ENCODE assay signal across 13 cellular contexts in the genomic region with DNA sequence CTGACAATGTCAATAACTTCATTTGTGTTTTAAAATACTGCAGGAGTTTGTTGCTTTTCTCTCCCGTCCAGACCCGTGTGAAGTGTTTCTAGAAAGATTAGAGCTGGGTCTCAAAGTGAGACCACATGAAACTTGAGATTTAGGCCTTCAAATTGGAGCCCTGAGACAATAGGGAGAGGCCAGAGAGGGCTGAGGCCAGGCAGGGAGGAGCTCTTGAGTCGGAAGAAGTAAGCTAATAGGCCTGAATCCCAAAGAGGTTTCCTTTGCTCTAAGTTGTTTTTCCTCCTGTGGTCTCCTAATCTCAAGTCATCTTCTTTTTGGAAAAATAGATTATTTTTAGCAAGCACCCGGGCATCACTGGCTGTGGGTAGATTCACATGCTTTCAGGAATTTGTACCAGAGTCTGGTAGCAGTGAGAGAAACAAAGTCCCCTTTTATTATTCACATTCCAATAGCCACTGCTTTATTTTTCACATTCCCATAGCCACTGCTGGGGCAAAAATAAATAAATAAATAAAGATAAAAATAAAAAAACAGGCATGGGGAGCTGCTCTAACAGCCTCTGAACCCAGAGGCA. TPM values are rescaled to one million over a fixed set of nuclear protein-coding genes. Genes with fewer than 3 reads are reported as not detected.
DNase-seq lines count a peak whose midpoint lies in the region; ATAC-seq and TF ChIP-seq lines count a peak whose summit lies in the region.
"Had no signal": no experiment of that assay in that cellular context is flagged by ENCODE, and none has a peak within 500 bp of the region (broad histone marks: within the 10 kb centered on the region; RNA-seq: fewer than 3 reads in every experiment).

No MANE protein-coding gene starts in this region.

- peak overlapping the region; percentile 38 to 89 (median 66) for H3K27ac ChIP-seq in spleen
- H3K27ac ChIP-seq: tibial artery had no signal

- TF ChIP-seq POLR2A in spleen (IDR thresholded peaks at IDR 0.05) = no peak

- TF ChIP-seq CTCF in fibroblast of the aortic adventitia (IDR thresholded peaks at IDR 0.05; ENCODE audit: insufficient read depth, low read length) = no peak
- TF ChIP-seq CTCF in spleen (IDR thresholded peaks at IDR 0.05 in 8 of 11, conservative IDR thresholded peaks at IDR 0.05 in 3 of 11) = no peak

- no peak for ATAC-seq in activated CD4-positive, CD25-positive, alpha-beta regulatory T cell treated with anti-CD3 and anti-CD28 coated beads, Interleukin-2, amount 50 U/mL, for 24 hours

- H3K9me3 ChIP-seq in spleen = no peaks in the 10 kb centered on the region
- H3K9me3 ChIP-seq: right lobe of liver, tibial artery had no signal

- no peaks in the 10 kb centered on the region for H3K27me3 ChIP-seq in spleen (replicated peaks in 1 of 7)
- H3K27me3 ChIP-seq: right lobe of liver, tibial artery had no signal

- H3K4me3 ChIP-seq in fibroblast of the aortic adventitia (ENCODE audit: low read depth, low read length) (no peak overlapping the region), spleen (no peak overlapping the region)
- H3K4me3 ChIP-seq: right lobe of liver, tibial artery had no signal

- intact Hi-C loops in spleen (cut with DNase I; ENCODE audit: low total_unique reads) = no loop called here

- peaks cover 24 to 59% (median 35%) of the 10 kb centered on the region in 6 donors for H3K4me1 ChIP-seq in spleen
- H3K4me1 ChIP-seq: right lobe of liver had no signal

- peak; percentile 60 for DNase-seq in activated CD8-positive, alpha-beta memory T cell treated with anti-CD3 and anti-CD28 coated beads for 24 hours
- no peak for DNase-seq in activated CD8-positive, alpha-beta memory T cell treated with anti-CD3 and anti-CD28 coated beads, Interleukin-2, amount 50 U/mL, for 48 hours
- DNase-seq in RPMI7951 (ENCODE audit: low read depth) (peak; percentile 33), fibroblast of the aortic adventitia (ENCODE audit: low read depth) (peak; percentile 25), spleen (no peak), putamen (ENCODE audit: low spot score) (no peak), nucleus accumbens (lab: John Stamatoyannopoulos, UW) (no peak)
- DNase-seq: T1000, tibial artery had no signal

- 36 to 50% (median 47%) methylated on average over 4 of the region's 4 CpGs for WGBS in spleen, 5 donors

- H3K36me3 ChIP-seq in spleen = peaks cover 0 to 16% (median 0%) of the 10 kb centered on the region in 6 donors
- H3K36me3 ChIP-seq: right lobe of liver, tibial artery had no signal

RNA-seq across cellular contexts. Expression of a gene that starts 25.6 kb away (rescaled TPM):
- total RNA-seq in RPMI7951 (2014; rRNA removed; shearing (Covaris generic)) = not detected in 2 replicates
- total RNA-seq in fibroblast of the aortic adventitia (ENCODE audit: low replicate concordance) (0.33 TPM in 1 of 2 replicates, not detected in the other), spleen (10 to 100 TPM; 13.0 to 25.7 (median 18.2) TPM)
- polyA plus RNA-seq in spleen = 1 to 10 TPM; 2.1 to 4.3 (median 4.0) TPM
- total RNA-seq: epithelial cell of proximal tubule, mammary epithelial cell had no signal
- polyA plus RNA-seq: mammary epithelial cell had no signal

RNA-seq across cellular contexts. Expression of a gene that starts 41.1 kb away (rescaled TPM):
- total RNA-seq in RPMI7951 (2014; rRNA removed; shearing (Covaris generic)) = not detected in 2 replicates
- total RNA-seq in fibroblast of the aortic adventitia (ENCODE audit: low replicate concordance) (0.25 TPM in 1 of 2 replicates, not detected in the other), spleen (100 to 1,000 TPM in 1 of 7 donors, 10 to 100 TPM in 6; 32.3 to 151 (median 37.2) TPM)
- 10 to 100 TPM; 30.7 to 40.1 (median 38.4) TPM for polyA plus RNA-seq in spleen
- total RNA-seq: epithelial cell of proximal tubule, mammary epithelial cell had no signal
- polyA plus RNA-seq: mammary epithelial cell had no signal

RNA-seq across cellular contexts. Expression of a gene that starts 47.9 kb away (rescaled TPM):
- not detected in 2 replicates for total RNA-seq in RPMI7951 (2014; rRNA removed; shearing (Covaris generic))
- 0.49 TPM in 1 of 2 replicates, not detected in the other for total RNA-seq in fibroblast of the aortic adventitia (ENCODE audit: low replicate concordance)
- total RNA-seq in spleen = 1 to 10 TPM in 6 of 7 donors, under 1 TPM in 1; 0.52 to 2.5 (median 1.7) TPM
- 1 to 10 TPM in 2 of 3 donors, under 1 TPM in 1; 0.87 to 3.6 (median 1.6) TPM for polyA plus RNA-seq in spleen
- total RNA-seq: epithelial cell of proximal tubule, mammary epithelial cell had no signal
- polyA plus RNA-seq: mammary epithelial cell had no signal

Comparison
In these comparisons a context has a peak if more than half of its experiments do, and no peak if none do; other contexts are left out.
1. DNase-seq: peak in activated CD8-positive, alpha-beta memory T cell treated with anti-CD3 and anti-CD28 coated beads for 24 hours (single experiment), RPMI7951 (single experiment) and fibroblast of the aortic adventitia (single experiment); none in activated CD8-positive, alpha-beta memory T cell treated with anti-CD3 and anti-CD28 coated beads, Interleukin-2, amount 50 U/mL, for 48 hours (single experiment), spleen (single experiment), putamen (single experiment) and nucleus accumbens (0 of 56).
2. RNA of a gene that starts 25.6 kb away (total RNA-seq): 13.0 to 25.7 TPM in spleen; not detected in RPMI7951 and 0.33 TPM in fibroblast of the aortic adventitia; every median in the first group is over 10 times any median in the second.
3. RNA of a gene that starts 41.1 kb away (total RNA-seq): 32.3 to 151 TPM in spleen; not detected in RPMI7951 and 0.25 TPM in fibroblast of the aortic adventitia; every median in the first group is over 10 times any median in the second.